13 cellular contexts compared by ENCODE assay signal in the genomic region with DNA sequence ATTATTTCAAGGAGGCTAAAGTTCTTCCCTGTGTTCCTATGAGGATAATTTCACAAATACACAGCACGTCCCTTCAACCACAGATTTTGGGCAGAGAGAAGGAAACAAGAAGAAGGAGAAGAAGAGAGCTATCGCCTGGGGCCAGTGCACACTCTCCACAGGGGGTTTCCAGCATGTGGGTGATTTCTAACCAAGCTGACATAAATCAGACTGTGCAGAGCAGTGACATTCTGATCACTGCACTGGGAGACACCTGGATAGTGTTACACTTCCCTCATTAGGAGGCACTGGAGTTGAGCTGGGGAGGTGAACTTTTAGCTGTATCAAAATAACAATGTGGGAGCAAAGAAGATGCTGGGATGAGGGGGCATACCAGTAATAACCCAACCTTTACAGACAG.
DNase-seq lines count a peak whose midpoint lies in the region; ATAC-seq, FAIRE-seq and TF ChIP-seq lines count a peak whose summit lies in the region.
"Had no signal": no experiment of that assay in that cellular context is flagged by ENCODE, and none has a peak within 500 bp of the region (broad histone marks: within the 10 kb centered on the region; RNA-seq: fewer than 3 reads in every experiment).

No MANE protein-coding gene starts in this region.

- peak; percentile 70 for ATAC-seq in GM18499 (IDR thresholded peaks at IDR 0.05; ENCODE audit: insufficient read depth, unreplicated experiment)
- peak; percentile 63 for ATAC-seq in GM21423 (IDR thresholded peaks at IDR 0.05; ENCODE audit: unreplicated experiment)
- ATAC-seq in HG03097 (IDR thresholded peaks at IDR 0.05; ENCODE audit: low FRiP score, unreplicated experiment), result peak; percentile 85
- peak; percentile 99 for ATAC-seq in GM12878
- ATAC-seq in HepG2, result no peak
- ATAC-seq: psoas muscle, WTC11 had no signal

- peak; percentile 20 for DNase-seq in GM12878 (ENCODE audit: low read depth, low spot score)
- DNase-seq in foreskin melanocyte, result no peak
- no peak for DNase-seq in nucleus accumbens (lab: John Stamatoyannopoulos, UW)
- DNase-seq in activated CD8-positive, alpha-beta memory T cell treated with anti-CD3 and anti-CD28 coated beads, Interleukin-2, amount 50 U/mL, for 48 hours, result no peak
- no peak for DNase-seq in HepG2 (ENCODE audit: low spot score)
- DNase-seq: CD4-positive, alpha-beta memory T cell; psoas muscle had no signal

- in situ Hi-C loops in GM12878 (cut with MboI), result no loop called here
- in situ Hi-C loops in HepG2 (cut with HindIII; ENCODE audit: extremely low pct_ligation_motif_present, low pct_unique_long_range_greater_than_20kb), result no loop called here

- H3K4me1 ChIP-seq in GM12878 (ENCODE audit: control insufficient read depth, insufficient read depth, low read length) (no peaks in the 10 kb centered on the region), HepG2 (ENCODE audit: insufficient read depth, low read length) (no peaks in the 10 kb centered on the region)
- H3K4me1 ChIP-seq: psoas muscle had no signal

- RAD21 ChIA-PET in GM12878 (lab: Charles Lee; ENCODE audit: unreplicated experiment), result no interaction called here

- TF ChIP-seq EP300 in GM12878 (IDR thresholded peaks at IDR 0.05; ENCODE audit: borderline replicate concordance in 1 of 2, control insufficient read depth in 1 of 2, low read depth in 2 of 2, low read length in 2 of 2) (no peak), HepG2 (IDR thresholded peaks at IDR 0.05; ENCODE audit: low read depth in 2 of 2, low read length in 2 of 2) (no peak), HepG2 (CRISPR knock-in tag; IDR thresholded peaks at IDR 0.05; ENCODE audit: borderline replicate concordance) (no peak)

- H3K4me2 ChIP-seq in GM12878 (ENCODE audit: control insufficient read depth, insufficient read depth), result no peak overlapping the region
- H3K4me2 ChIP-seq in HepG2 (ENCODE audit: low read depth, low read length), result no peak overlapping the region
- H3K4me2 ChIP-seq: PC-9 had no signal

- H3K27ac ChIP-seq in GM12878 (ENCODE audit: control insufficient read depth, insufficient read depth) (peak overlapping the region; percentile 55; the same call in 1 of the 2 replicates), HepG2 (ENCODE audit: extremely low read length, insufficient read depth, low read length) (no peak overlapping the region)
- H3K27ac ChIP-seq: PC-9, psoas muscle had no signal

- POLR2A ChIA-PET in GM12878 (lab: Charles Lee) (no interaction called here), HepG2 (lab: Yijun Ruan, JAX) (no interaction called here)

- BruUV-seq in GM12878 (replicated peaks; lab: Mats Ljungman, UMichigan), result no TSS peak
- BruUV-seq in HepG2 (replicated peaks; lab: Mats Ljungman, UMichigan), result no TSS peak

- CTCF ChIA-PET in GM12878 (lab: Yijun Ruan, JAX) (interaction anchor here (1.1 kb wide), 1 partner anchor 41 kb away, joined by 3 read pairs; no protein-coding TSS in a partner anchor), HepG2 (lab: Yijun Ruan, JAX; ENCODE audit: low intra/inter-chr PET ratio, low total read pairs) (no interaction called here)

- WGBS in GM12878 (ENCODE audit: insufficient coverage, insufficient replicate concordance, low lambda C conversion rate, missing lambda C conversion rate), result 0% methylated on average over 2 of the region's 2 CpGs
- 95% methylated on average over 2 of the region's 2 CpGs for WGBS in HepG2 (ENCODE audit: low lambda C conversion rate)

- H3K27me3 ChIP-seq in GM12878 (replicated peaks in 1 of 2; ENCODE audit: control insufficient read depth in 2 of 2, insufficient read depth in 2 of 2, low read length in 1 of 2), result no peaks in the 10 kb centered on the region
- H3K27me3 ChIP-seq in HepG2 (ENCODE audit: control insufficient read depth in 1 of 2, insufficient read depth in 2 of 2, low read length in 2 of 2), result no peaks in the 10 kb centered on the region

- FAIRE-seq in GM12878 (lab: Jason Lieb, UNC) (peak; percentile 78), HepG2 (lab: Jason Lieb, UNC) (no peak)
- FAIRE-seq: kidney had no signal

- TF ChIP-seq RAD21 in GM12878 (IDR thresholded peaks at IDR 0.05; ENCODE audit: insufficient read depth, low read depth, low read length), result no peak
- TF ChIP-seq RAD21 in HepG2 (CRISPR knock-in tag; IDR thresholded peaks at IDR 0.05), result no peak

- no peak for TF ChIP-seq CTCF in GM12878 (IDR thresholded peaks at IDR 0.05 in 2 of 3, conservative IDR thresholded peaks at IDR 0.05 in 1 of 3; ENCODE audit: control insufficient read depth in 2 of 3, extremely low read depth in 1 of 3, insufficient read depth in 1 of 3, low read depth in 3 of 3, low read length in 3 of 3)
- no peak for TF ChIP-seq CTCF in HepG2 (CRISPR knock-in tag; IDR thresholded peaks at IDR 0.05)

- H2AFZ ChIP-seq in GM12878 (ENCODE audit: control insufficient read depth, low read depth, low read length) (no peak overlapping the region), HepG2 (ENCODE audit: low read length) (no peak overlapping the region)
- H2AFZ ChIP-seq: PC-9 had no signal

- H3K36me3 ChIP-seq in GM12878 (ENCODE audit: control insufficient read depth in 2 of 2, insufficient read depth in 2 of 2, low read length in 1 of 2), result no peaks in the 10 kb centered on the region
- no peaks in the 10 kb centered on the region for H3K36me3 ChIP-seq in HepG2 (replicated peaks in 1 of 2; ENCODE audit: control insufficient read depth in 1 of 2, insufficient read depth in 2 of 2, low read length in 2 of 2)

- H3K9ac ChIP-seq in GM12878 (ENCODE audit: control insufficient read depth, insufficient read depth, low read length), result no peak overlapping the region
- no peak overlapping the region for H3K9ac ChIP-seq in HepG2 (ENCODE audit: insufficient read depth, low read depth, low read length)

- no peaks in the 10 kb centered on the region for H3K79me2 ChIP-seq in GM12878 (ENCODE audit: control insufficient read depth, insufficient read depth, low read length)
- no peaks in the 10 kb centered on the region for H3K79me2 ChIP-seq in HepG2 (ENCODE audit: insufficient read depth, low read length)

- H4K20me1 ChIP-seq in GM12878 (ENCODE audit: control insufficient read depth, insufficient read depth) (no peaks in the 10 kb centered on the region), HepG2 (ENCODE audit: insufficient read depth, low read length) (no peaks in the 10 kb centered on the region)

- no peaks in the 10 kb centered on the region for H3K9me3 ChIP-seq in GM12878 (replicated peaks; ENCODE audit: control insufficient read depth, insufficient read depth, low read length)
- H3K9me3 ChIP-seq in HepG2 (ENCODE audit: low read length), result no peaks in the 10 kb centered on the region
- H3K9me3 ChIP-seq: psoas muscle had no signal

- TF ChIP-seq POLR2A in GM12878 (IDR thresholded peaks at IDR 0.05; ENCODE audit: low read depth, low read length) (no peak), HepG2 (IDR thresholded peaks at IDR 0.05; ENCODE audit: insufficient read depth in 1 of 2, low read depth in 2 of 2, low read length in 2 of 2) (no peak)

- SMC1A ChIA-PET in GM12878 (lab: Charles Lee; ENCODE audit: uncharacterized antibody, unreplicated experiment), result interaction anchor here (0.9 to 1.8 kb wide), 4 partner anchors 10 to 84 kb away, joined by 3 to 5 read pairs (median 3); no protein-coding TSS in a partner anchor

- H3K4me3 ChIP-seq in GM12878 (no peak overlapping the region; the same call in 1 of the 2 replicates), HepG2 (replicated peaks in 1 of 3; ENCODE audit: insufficient read depth in 1 of 3, low read depth in 2 of 3, low read length in 3 of 3) (no peak overlapping the region)
- H3K4me3 ChIP-seq: PC-9, psoas muscle had no signal

- intact Hi-C loops in GM12878 (cut with micrococcal nuclease; ENCODE audit: unreplicated experiment) (no loop called here), HepG2 (cut with micrococcal nuclease; ENCODE audit: unreplicated experiment) (no loop called here)

TF ChIP-seq in GM12878, 131 proteins besides CTCF, POLR2A, EP300 and RAD21 (continues in another document):
- TF ChIP-seq SMAD1 (IDR thresholded peaks at IDR 0.05; ENCODE audit: low read depth, partially characterized antibody) (no peak), CREB1 (IDR thresholded peaks at IDR 0.05; ENCODE audit: low read depth) (no peak), NR2C1 (IDR thresholded peaks at IDR 0.05) (no peak), IRF4 (IDR thresholded peaks at IDR 0.05; ENCODE audit: low read depth, low read length) (no peak), RCOR1 (conservative IDR thresholded peaks at IDR 0.05; ENCODE audit: low read depth, low read length) (no peak), ESRRA (IDR thresholded peaks at IDR 0.05; ENCODE audit: low read length) (no peak), CBX3 (IDR thresholded peaks at IDR 0.05; ENCODE audit: borderline replicate concordance, low read depth) (no peak), SUZ12 (IDR thresholded peaks at IDR 0.05; ENCODE audit: unreplicated experiment) (no peak)

TF ChIP-seq in HepG2, 621 proteins besides CTCF, POLR2A, EP300 and RAD21 (continues in another document):
- TF ChIP-seq ARNTL (CRISPR knock-in tag; IDR thresholded peaks at IDR 0.05), result no peak
- TF ChIP-seq, protein P1, sequence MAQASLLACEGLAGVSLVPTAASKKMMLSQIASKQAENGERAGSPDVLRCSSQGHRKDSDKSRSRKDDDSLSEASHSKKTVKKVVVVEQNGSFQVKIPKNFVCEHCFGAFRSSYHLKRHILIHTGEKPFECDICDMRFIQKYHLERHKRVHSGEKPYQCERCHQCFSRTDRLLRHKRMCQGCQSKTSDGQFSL (CRISPR knock-in tag; IDR thresholded peaks at IDR 0.05), result no peak
- TF ChIP-seq ZNF274 (CRISPR knock-in tag; IDR thresholded peaks at IDR 0.05), result no peak
- TF ChIP-seq KDM6A (CRISPR knock-in tag; IDR thresholded peaks at IDR 0.05; ENCODE audit: low read depth), result no peak
- no peak for TF ChIP-seq MTA3 (CRISPR knock-in tag; IDR thresholded peaks at IDR 0.05)
- no peak for TF ChIP-seq HOXA5 (CRISPR knock-in tag; IDR thresholded peaks at IDR 0.05)
- TF ChIP-seq, protein P2, sequence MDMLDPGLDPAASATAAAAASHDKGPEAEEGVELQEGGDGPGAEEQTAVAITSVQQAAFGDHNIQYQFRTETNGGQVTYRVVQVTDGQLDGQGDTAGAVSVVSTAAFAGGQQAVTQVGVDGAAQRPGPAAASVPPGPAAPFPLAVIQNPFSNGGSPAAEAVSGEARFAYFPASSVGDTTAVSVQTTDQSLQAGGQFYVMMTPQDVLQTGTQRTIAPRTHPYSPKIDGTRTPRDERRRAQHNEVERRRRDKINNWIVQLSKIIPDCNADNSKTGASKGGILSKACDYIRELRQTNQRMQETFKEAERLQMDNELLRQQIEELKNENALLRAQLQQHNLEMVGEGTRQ (IDR thresholded peaks at IDR 0.05; ENCODE audit: low read depth, low read length), result no peak
- TF ChIP-seq, protein P2 (CRISPR knock-in tag; IDR thresholded peaks at IDR 0.05; ENCODE audit: borderline replicate concordance), result no peak
